In genomic region chr5:132763369-132764036, GRCh38 we compare ENCODE assay signal across 17 cellular contexts. TPM values are rescaled to one million over a fixed set of nuclear protein-coding genes. Genes with fewer than 3 reads are reported as not detected.
"Had no signal": no experiment of that assay in that cellular context is flagged by ENCODE, and none has a peak within 500 bp of the region (broad histone marks: within the 10 kb centered on the region; RNA-seq: fewer than 3 reads in every experiment).

No MANE protein-coding gene starts in this region.

- H3K4me3 Mint-ChIP-seq: activated CD8-positive, alpha-beta T cell treated with anti-CD3 and anti-CD28 coated beads for 36 hours; activated naive CD4-positive, alpha-beta T cell treated with anti-CD3 and anti-CD28 coated beads for 36 hours; nephron; stimulated activated naive CD8-positive, alpha-beta T cell treated with anti-CD3 and anti-CD28 coated beads, Interleukin-15, Interleukin-2, amounts not matched to agents 100 ng/mL and 50 ng/mL, for 24 hours; T-helper 1 cell treated with Interleukin-12 subunit alpha and Interleukin-12 subunit beta and Interleukin-4 antibody, amounts not matched to agents 30 μg/mL and 1 μg/mL, for 36 hours; WTC11 had no signal

- H3K36me3 ChIP-seq: prostate gland had no signal

- DNase-seq: activated CD4-positive, alpha-beta T cell treated with anti-CD3 and anti-CD28 coated beads for 48 hours; activated CD8-positive, alpha-beta T cell treated with anti-CD3 and anti-CD28 coated beads for 36 hours; activated naive CD4-positive, alpha-beta T cell treated with anti-CD3 and anti-CD28 coated beads for 36 hours; esophagus squamous epithelium; hippocampal formation; kidney; right lobe of liver had no signal

- H3K4me2 ChIP-seq: smooth muscle cell had no signal

- H3K4me1 Mint-ChIP-seq: WTC11 had no signal

- H3K27ac ChIP-seq: ascending aorta, esophagus squamous epithelium, prostate gland, right lobe of liver had no signal

- H3K27ac Mint-ChIP-seq: activated CD8-positive, alpha-beta T cell treated with anti-CD3 and anti-CD28 coated beads for 36 hours; activated naive CD4-positive, alpha-beta T cell treated with anti-CD3 and anti-CD28 coated beads for 36 hours; activated T-helper 2 cell treated with anti-CD3 and anti-CD28 coated beads, Interferon-gamma antibody, Interleukin-2, Interleukin-4, amounts not matched to agents 10 μg/mL and 5 μg/mL and 100 μg/mL, durations not matched to agents 14 hours and 24 hours and 36 hours; nephron; stimulated activated naive CD8-positive, alpha-beta T cell treated with anti-CD3 and anti-CD28 coated beads, Interleukin-15, Interleukin-2, amounts not matched to agents 100 ng/mL and 50 ng/mL, for 24 hours; T-helper 1 cell treated with Interleukin-12 subunit alpha and Interleukin-12 subunit beta and Interleukin-4 antibody, amounts not matched to agents 30 μg/mL and 1 μg/mL, for 36 hours; WTC11 had no signal

- H3K9me3 Mint-ChIP-seq: activated CD8-positive, alpha-beta T cell treated with anti-CD3 and anti-CD28 coated beads for 36 hours; activated naive CD4-positive, alpha-beta T cell treated with anti-CD3 and anti-CD28 coated beads for 36 hours; activated T-helper 2 cell treated with anti-CD3 and anti-CD28 coated beads, Interferon-gamma antibody, Interleukin-2, Interleukin-4, amounts not matched to agents 10 μg/mL and 5 μg/mL and 100 μg/mL, durations not matched to agents 14 hours and 24 hours and 36 hours; nephron; stimulated activated naive CD8-positive, alpha-beta T cell treated with anti-CD3 and anti-CD28 coated beads, Interleukin-15, Interleukin-2, amounts not matched to agents 100 ng/mL and 50 ng/mL, for 24 hours; T-helper 1 cell treated with Interleukin-12 subunit alpha and Interleukin-12 subunit beta and Interleukin-4 antibody, amounts not matched to agents 30 μg/mL and 1 μg/mL, for 36 hours; WTC11 had no signal

- H3K9me3 ChIP-seq: ascending aorta, esophagus squamous epithelium, prostate gland, right lobe of liver had no signal

- H3K4me3 ChIP-seq: ascending aorta, esophagus squamous epithelium, prostate gland, right lobe of liver, smooth muscle cell had no signal

- H3K27me3 ChIP-seq: ascending aorta, esophagus squamous epithelium, right lobe of liver had no signal

- H3K27me3 Mint-ChIP-seq: activated CD8-positive, alpha-beta T cell treated with anti-CD3 and anti-CD28 coated beads for 36 hours; stimulated activated naive CD8-positive, alpha-beta T cell treated with anti-CD3 and anti-CD28 coated beads, Interleukin-15, Interleukin-2, amounts not matched to agents 100 ng/mL and 50 ng/mL, for 24 hours had no signal

- H3K4me1 ChIP-seq: prostate gland, right lobe of liver had no signal

RNA-seq across cellular contexts. Expression of gene CCNI2, which starts 16.3 kb away (rescaled TPM):
- total RNA-seq: ascending aorta, fibroblast of villous mesenchyme had no signal

RNA-seq across cellular contexts. Expression of gene SOWAHA, which starts 49.6 kb away (rescaled TPM):
- total RNA-seq: activated CD8-positive, alpha-beta T cell treated with anti-CD3 and anti-CD28 coated beads for 36 hours; activated naive CD4-positive, alpha-beta T cell treated with anti-CD3 and anti-CD28 coated beads for 36 hours; ascending aorta; endothelial cell of umbilical vein had no signal
- polyA plus RNA-seq: endothelial cell of umbilical vein had no signal
